ENCODE assay signal across 9 cellular contexts in genomic region chr5:108818613-108819272, GRCh38.
DNase-seq lines count a peak whose midpoint lies in the region; ATAC-seq lines count a peak whose summit lies in the region.
"Had no signal": no experiment of that assay in that cellular context is flagged by ENCODE, and none has a peak within 500 bp of the region (broad histone marks: within the 10 kb centered on the region; RNA-seq: fewer than 3 reads in every experiment).

No MANE protein-coding gene starts in this region.

- H3K27me3 Mint-ChIP-seq in T-helper 2 cell treated with Interferon-gamma antibody and Interleukin-4, amounts not matched to agents 5 μg/mL and 100 μg/mL, for 36 hours (ENCODE audit: low read depth): no peaks in the 10 kb centered on the region
- H3K27me3 Mint-ChIP-seq in immature natural killer cell (ENCODE audit: low read depth in 3 of 3): no peaks in the 10 kb centered on the region
- H3K27me3 Mint-ChIP-seq: CD4-positive, CD25-positive, alpha-beta regulatory T cell had no signal

- no peaks in the 10 kb centered on the region; the same call in 1 of the 2 replicates for H3K36me3 ChIP-seq in SJCRH30

- peak; percentile 99 to 100 for ATAC-seq in activated naive CD4-positive, alpha-beta T cell treated with anti-CD3 and anti-CD28 coated beads, Interleukin-2, amount 50 U/mL, for 72 hours
- peak; percentile 99 for ATAC-seq in HG02973 (IDR thresholded peaks at IDR 0.05; ENCODE audit: unreplicated experiment)

- H3K4me1 Mint-ChIP-seq in T-helper 2 cell treated with Interferon-gamma antibody and Interleukin-4, amounts not matched to agents 5 μg/mL and 100 μg/mL, for 36 hours (ENCODE audit: low read depth): peaks cover 2% of the 10 kb centered on the region
- H3K4me1 Mint-ChIP-seq in immature natural killer cell: no peaks in the 10 kb centered on the region

- no peak overlapping the region for H3K27ac Mint-ChIP-seq in activated naive CD4-positive, alpha-beta T cell treated with anti-CD3 and anti-CD28 coated beads, Interleukin-2, amount 50 U/mL, for 72 hours
- H3K27ac Mint-ChIP-seq in T-helper 2 cell treated with Interferon-gamma antibody and Interleukin-4, amounts not matched to agents 5 μg/mL and 100 μg/mL, for 36 hours: no peak overlapping the region
- no peak overlapping the region for H3K27ac Mint-ChIP-seq in immature natural killer cell
- H3K27ac Mint-ChIP-seq: CD4-positive, CD25-positive, alpha-beta regulatory T cell had no signal

- H3K9me3 ChIP-seq in SJCRH30 (replicated peaks): no peaks in the 10 kb centered on the region

- H3K4me1 ChIP-seq in SJCRH30: no peaks in the 10 kb centered on the region

- no peak overlapping the region for H3K27ac ChIP-seq in SJCRH30

- DNase-seq in activated naive CD4-positive, alpha-beta T cell treated with anti-CD3 and anti-CD28 coated beads, Interleukin-2, amount 50 U/mL, for 72 hours (ENCODE audit: low spot score in 2 of 2): no peak
- DNase-seq in activated naive CD4-positive, alpha-beta T cell treated with Interleukin-2 at 50 U/mL for 16 hours: no peak
- no peak for DNase-seq in T-helper 2 cell treated with Interferon-gamma antibody and Interleukin-4, amounts not matched to agents 5 μg/mL and 100 μg/mL, for 36 hours (ENCODE audit: low spot score)
- DNase-seq in stromal cell of bone marrow (ENCODE audit: low read depth) (peak; percentile 48), SJCRH30 (no peak), occipital lobe (lab: John Stamatoyannopoulos, UW) (no peak), immature natural killer cell (no peak)

- no peak overlapping the region for H3K4me3 ChIP-seq in SJCRH30

- peak overlapping the region; percentile 57 for H3K4me3 Mint-ChIP-seq in T-helper 2 cell treated with Interferon-gamma antibody and Interleukin-4, amounts not matched to agents 5 μg/mL and 100 μg/mL, for 36 hours
- H3K4me3 Mint-ChIP-seq in immature natural killer cell: no peak overlapping the region
- H3K4me3 Mint-ChIP-seq: CD4-positive, CD25-positive, alpha-beta regulatory T cell had no signal

- H3K9me3 Mint-ChIP-seq in activated naive CD4-positive, alpha-beta T cell treated with anti-CD3 and anti-CD28 coated beads, Interleukin-2, amount 50 U/mL, for 72 hours: peaks cover 0 to 9% of the 10 kb centered on the region in 2 donors
- no peaks in the 10 kb centered on the region for H3K9me3 Mint-ChIP-seq in T-helper 2 cell treated with Interferon-gamma antibody and Interleukin-4, amounts not matched to agents 5 μg/mL and 100 μg/mL, for 36 hours
- no peaks in the 10 kb centered on the region for H3K9me3 Mint-ChIP-seq in immature natural killer cell

- no peaks in the 10 kb centered on the region for H3K36me3 Mint-ChIP-seq in activated naive CD4-positive, alpha-beta T cell treated with anti-CD3 and anti-CD28 coated beads, Interleukin-2, amount 50 U/mL, for 72 hours
- H3K36me3 Mint-ChIP-seq in T-helper 2 cell treated with Interferon-gamma antibody and Interleukin-4, amounts not matched to agents 5 μg/mL and 100 μg/mL, for 36 hours (ENCODE audit: low read depth): no peaks in the 10 kb centered on the region
- H3K36me3 Mint-ChIP-seq in immature natural killer cell: peaks cover 0 to 5% (median 0%) of the 10 kb centered on the region in 3 donors

- H3K27me3 ChIP-seq in SJCRH30: no peaks in the 10 kb centered on the region
